8 cellular contexts compared by ENCODE assay signal in genomic region chr6:39113788-39114187, GRCh38. TPM values are rescaled to one million over a fixed set of nuclear protein-coding genes. Genes with fewer than 3 reads are reported as not detected.
DNase-seq lines count a peak whose midpoint lies in the region; ATAC-seq and TF ChIP-seq lines count a peak whose summit lies in the region.

No MANE protein-coding gene starts in this region.

- intact Hi-C loops in right cardiac atrium (cut with DNase I) (no loop called here), Right ventricle myocardium superior (cut with DNase I) (no loop called here)
- intact Hi-C loops in activated T-helper 2 cell treated with anti-CD3 and anti-CD28 coated beads, Interferon-gamma antibody, Interleukin-2, Interleukin-4, amounts not matched to agents 10 μg/mL and 5 μg/mL and 100 μg/mL, durations not matched to agents 14 hours and 24 hours and 36 hours (cut with micrococcal nuclease), result loop anchor here (5.0 to 10.0 kb wide), 5 partner anchors 81 to 1961 kb away; partner anchors contain the start of genes DNAH8, NFYA and OARD1

- DNase-seq in right cardiac atrium (no peak), Right ventricle myocardium superior (no peak), kidney epithelial cell (ENCODE audit: low read depth) (no peak), upper lobe of left lung (no peak), NCI-H2171 (lab: John Stamatoyannopoulos, UW) (no peak)
- DNase-seq in activated T-helper 2 cell treated with anti-CD3 and anti-CD28 coated beads, Interferon-gamma antibody, Interleukin-2, Interleukin-4, amounts not matched to agents 10 μg/mL and 5 μg/mL and 100 μg/mL, durations not matched to agents 14 hours and 24 hours and 36 hours (ENCODE audit: low spot score), result no peak
- no peak for DNase-seq in effector CD4-positive, alpha-beta T cell

- TF ChIP-seq POLR2A in upper lobe of left lung (IDR thresholded peaks at IDR 0.05), result no peak

- H3K27ac Mint-ChIP-seq in activated T-helper 2 cell treated with anti-CD3 and anti-CD28 coated beads, Interferon-gamma antibody, Interleukin-2, Interleukin-4, amounts not matched to agents 10 μg/mL and 5 μg/mL and 100 μg/mL, durations not matched to agents 14 hours and 24 hours and 36 hours, result peak overlapping the region; percentile 99

- H3K9me3 Mint-ChIP-seq in activated T-helper 2 cell treated with anti-CD3 and anti-CD28 coated beads, Interferon-gamma antibody, Interleukin-2, Interleukin-4, amounts not matched to agents 10 μg/mL and 5 μg/mL and 100 μg/mL, durations not matched to agents 14 hours and 24 hours and 36 hours, result no peaks in the 10 kb centered on the region

- peaks cover 24% of the 10 kb centered on the region for H3K36me3 Mint-ChIP-seq in activated T-helper 2 cell treated with anti-CD3 and anti-CD28 coated beads, Interferon-gamma antibody, Interleukin-2, Interleukin-4, amounts not matched to agents 10 μg/mL and 5 μg/mL and 100 μg/mL, durations not matched to agents 14 hours and 24 hours and 36 hours (ENCODE audit: low read depth)

- no peak overlapping the region for H3K27ac ChIP-seq in right cardiac atrium (ENCODE audit: low read length)
- H3K27ac ChIP-seq in upper lobe of left lung, result peak overlapping the region in 1 of 4 donors; percentile 93

- peak overlapping the region; percentile 93 for H3K4me3 Mint-ChIP-seq in activated T-helper 2 cell treated with anti-CD3 and anti-CD28 coated beads, Interferon-gamma antibody, Interleukin-2, Interleukin-4, amounts not matched to agents 10 μg/mL and 5 μg/mL and 100 μg/mL, durations not matched to agents 14 hours and 24 hours and 36 hours (ENCODE audit: low read depth)

- 94% methylated on average over 1 of the region's 1 CpG for WGBS in right cardiac atrium
- 96 to 100% methylated on average over 1 of the region's 1 CpG for WGBS in upper lobe of left lung, 2 donors

- TF ChIP-seq EP300 in upper lobe of left lung (IDR thresholded peaks at IDR 0.05), result no peak

- H3K27me3 ChIP-seq in right cardiac atrium (ENCODE audit: control insufficient read depth, insufficient read depth) (no peaks in the 10 kb centered on the region), kidney epithelial cell (ENCODE audit: control insufficient read depth, insufficient read depth, low read length) (no peaks in the 10 kb centered on the region), upper lobe of left lung (no peaks in the 10 kb centered on the region)

- H3K9me3 ChIP-seq in right cardiac atrium (ENCODE audit: control insufficient read depth, low read length), result no peaks in the 10 kb centered on the region
- H3K9me3 ChIP-seq in upper lobe of left lung, result no peaks in the 10 kb centered on the region

- H3K27me3 Mint-ChIP-seq in activated T-helper 2 cell treated with anti-CD3 and anti-CD28 coated beads, Interferon-gamma antibody, Interleukin-2, Interleukin-4, amounts not matched to agents 10 μg/mL and 5 μg/mL and 100 μg/mL, durations not matched to agents 14 hours and 24 hours and 36 hours (ENCODE audit: low read depth), result no peaks in the 10 kb centered on the region

- TF ChIP-seq CTCF in kidney epithelial cell (IDR thresholded peaks at IDR 0.05; ENCODE audit: insufficient read depth, low read length, poor library complexity, severe bottlenecking) (no peak), upper lobe of left lung (IDR thresholded peaks at IDR 0.05) (no peak)

- ATAC-seq in right cardiac atrium, result no peak
- ATAC-seq in Right ventricle myocardium superior (ENCODE audit: poor library complexity), result no peak
- ATAC-seq in upper lobe of left lung (ENCODE audit: low FRiP score in 2 of 2), result no peak
- ATAC-seq in HG03025 (IDR thresholded peaks at IDR 0.05; ENCODE audit: low FRiP score, unreplicated experiment), result no peak

- H3K4me3 ChIP-seq in right cardiac atrium (ENCODE audit: low read length) (peak overlapping the region; percentile 51), kidney epithelial cell (ENCODE audit: low read depth, low read length) (peak overlapping the region; percentile 68), upper lobe of left lung (peak overlapping the region in 3 of 4 donors; percentile 58 to 77 (median 77))

- H3K4me1 Mint-ChIP-seq in activated T-helper 2 cell treated with anti-CD3 and anti-CD28 coated beads, Interferon-gamma antibody, Interleukin-2, Interleukin-4, amounts not matched to agents 10 μg/mL and 5 μg/mL and 100 μg/mL, durations not matched to agents 14 hours and 24 hours and 36 hours (ENCODE audit: low read depth), result peaks cover 62% of the 10 kb centered on the region

- no peaks in the 10 kb centered on the region for H3K36me3 ChIP-seq in kidney epithelial cell (ENCODE audit: control insufficient read depth, insufficient read depth, low read length)
- H3K36me3 ChIP-seq in upper lobe of left lung, result peaks cover 0 to 22% (median 4%) of the 10 kb centered on the region in 4 donors

- H3K4me1 ChIP-seq in right cardiac atrium (ENCODE audit: control insufficient read depth, insufficient read depth, low read length) (no peaks in the 10 kb centered on the region), upper lobe of left lung (peaks cover 11 to 22% (median 16%) of the 10 kb centered on the region in 4 donors)

RNA-seq across cellular contexts. Expression of gene SAYSD1, which starts 1.2 kb away (rescaled TPM):
- total RNA-seq in right cardiac atrium (10 to 100 TPM in 2 of 4 donors, 1 to 10 TPM in 2; 8.3 to 11.7 (median 9.9) TPM), Right ventricle myocardium superior (10.9 TPM), kidney epithelial cell (10.5 and 11.3 TPM in 2 replicates), upper lobe of left lung (10 to 100 TPM in 5 of 6 donors, 1 to 10 TPM in 1; 9.4 to 19.9 (median 16.5) TPM)
- 12.6 TPM for polyA plus RNA-seq in right cardiac atrium
- 16.9 and 17.1 TPM in 2 replicates for total RNA-seq in activated T-helper 2 cell treated with anti-CD3 and anti-CD28 coated beads, Interferon-gamma antibody, Interleukin-2, Interleukin-4, amounts not matched to agents 10 μg/mL and 5 μg/mL and 100 μg/mL, durations not matched to agents 14 hours and 24 hours and 36 hours
